9 cellular contexts compared by ENCODE assay signal in the genomic region with DNA sequence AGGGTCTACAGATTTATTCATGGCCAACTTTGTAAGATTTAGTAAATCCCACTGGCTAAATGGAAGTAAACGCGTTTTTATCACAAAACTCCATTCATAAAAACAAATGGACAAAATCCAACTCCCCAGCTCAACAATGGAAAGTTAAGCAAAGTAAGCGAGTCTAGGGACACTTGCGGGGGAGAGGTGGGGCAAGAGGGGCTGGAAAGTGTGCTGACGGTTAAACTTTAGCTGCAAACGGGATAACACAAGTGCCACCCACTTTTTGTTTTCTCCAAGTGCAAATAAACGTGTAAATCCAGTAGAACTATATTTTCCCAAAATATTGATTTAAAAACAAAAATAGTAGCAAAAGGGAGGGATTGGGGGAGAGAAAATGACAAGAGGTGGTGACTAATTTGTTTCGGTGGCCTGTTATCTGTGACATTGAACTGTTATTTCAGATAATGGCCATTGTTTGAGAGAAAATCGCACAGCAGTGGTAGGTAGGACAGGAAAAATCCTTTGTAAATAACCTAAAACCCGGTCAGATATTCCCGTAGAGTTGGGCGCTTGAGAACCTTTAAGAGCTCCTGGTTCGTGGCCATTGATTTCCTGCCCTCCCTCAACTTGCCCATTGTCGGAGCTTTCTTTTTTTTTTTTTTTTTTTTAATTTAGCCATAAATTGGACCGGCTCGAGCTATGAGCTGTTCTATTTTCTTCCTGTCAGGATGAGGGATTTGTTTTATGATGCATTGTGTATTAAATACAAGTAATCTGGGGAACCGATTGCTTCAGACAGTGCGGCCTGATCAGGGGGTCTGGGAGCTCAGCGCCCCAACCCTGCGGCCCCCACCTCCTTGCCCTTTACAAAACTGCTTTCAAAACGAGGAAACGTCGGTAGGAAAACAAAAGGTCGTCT.
DNase-seq lines count a peak whose midpoint lies in the region; ATAC-seq, FAIRE-seq and TF ChIP-seq lines count a peak whose summit lies in the region.
"Had no signal": no experiment of that assay in that cellular context is flagged by ENCODE, and none has a peak within 500 bp of the region (broad histone marks: within the 10 kb centered on the region; RNA-seq: fewer than 3 reads in every experiment).

No MANE protein-coding gene starts in this region.

- H3K36me3 ChIP-seq in WERI-Rb-1 (no peaks in the 10 kb centered on the region), small intestine (ENCODE audit: control insufficient read depth in 2 of 2, insufficient read depth in 2 of 2, low read length in 2 of 2) (no peaks in the 10 kb centered on the region)

- no peak for TF ChIP-seq CTCF in WERI-Rb-1 (IDR thresholded peaks at IDR 0.05; ENCODE audit: low read depth, low read length)

- DNase-seq in Right ventricle myocardium inferior (ENCODE audit: missing footprints) (no peak), cardiac septum (ENCODE audit: low spot score) (no peak), WERI-Rb-1 (no peak), NOMO-1 treated with dmso at 0.1 percent for 144 hours (lab: John Stamatoyannopoulos, UW; ENCODE audit: unreplicated experiment) (no peak), NCI-H1105 (lab: John Stamatoyannopoulos, UW) (no peak), small intestine (no peak)
- DNase-seq in activated CD4-positive, alpha-beta T cell treated with anti-CD3 and anti-CD28 coated beads for 4 hours: no peak

- no peak overlapping the region for H3K27ac ChIP-seq in WERI-Rb-1
- H3K27ac ChIP-seq in small intestine (ENCODE audit: low read depth in 1 of 2, low read length in 1 of 2): peak overlapping the region in 1 of 2 donors; percentile 79

- H3K9me3 ChIP-seq in WERI-Rb-1 (ENCODE audit: severe bottlenecking) (no peaks in the 10 kb centered on the region), iPS-18c (ENCODE audit: control insufficient read depth, insufficient read depth, low read length) (no peaks in the 10 kb centered on the region), small intestine (ENCODE audit: control insufficient read depth, low read depth) (no peaks in the 10 kb centered on the region)
- H3K9me3 ChIP-seq: mucosa of descending colon had no signal

- 25 to 32% (median 28%) methylated on average over 24 of the region's 24 CpGs for WGBS in small intestine, 3 donors

- H3K4me3 ChIP-seq in WERI-Rb-1 (ENCODE audit: low read depth, low read length): peak overlapping the region; percentile 33
- peak overlapping the region; percentile 45 for H3K4me3 ChIP-seq in iPS-18c (ENCODE audit: insufficient read depth, low read depth, low read length)
- H3K4me3 ChIP-seq in small intestine (ENCODE audit: low read depth in 1 of 2, low read length in 2 of 2): peak overlapping the region in 1 of 2 donors; percentile 27
- H3K4me3 ChIP-seq: mucosa of descending colon had no signal

- intact Hi-C loops in Right ventricle myocardium inferior (cut with DNase I): loop anchor here (2.0 to 10.0 kb wide), 4 partner anchors 149 to 616 kb away; a partner anchor contains a TSS
- intact Hi-C loops in cardiac septum (cut with DNase I): loop anchor here (2.0 to 10.0 kb wide), 5 partner anchors 79 to 520 kb away; no protein-coding TSS in a partner anchor

- H3K4me1 ChIP-seq in small intestine (ENCODE audit: control insufficient read depth in 2 of 2, insufficient read depth in 1 of 2, low read depth in 1 of 2, low read length in 1 of 2): peaks cover 0 to 2% of the 10 kb centered on the region in 2 donors

- ATAC-seq in Right ventricle myocardium inferior: peak; percentile 1

- peaks cover 19% of the 10 kb centered on the region for H3K27me3 ChIP-seq in WERI-Rb-1 (ENCODE audit: insufficient read depth, low read depth, severe bottlenecking)
- peaks cover 0 to 9% of the 10 kb centered on the region in 2 donors for H3K27me3 ChIP-seq in small intestine (ENCODE audit: control insufficient read depth in 2 of 2, insufficient read depth in 2 of 2, low read length in 2 of 2)

- FAIRE-seq in small intestine (lab: Jason Lieb, UNC): no peak
